Comparison of ENCODE assay signal across 17 cellular contexts in genomic region chr15:72495007-72495406, GRCh38.
"Had no signal": no experiment of that assay in that cellular context is flagged by ENCODE, and none has a peak within 500 bp of the region (broad histone marks: within the 10 kb centered on the region; RNA-seq: fewer than 3 reads in every experiment).

No MANE protein-coding gene starts in this region.

- H3K27me3 Mint-ChIP-seq: activated naive CD4-positive, alpha-beta T cell treated with anti-CD3 and anti-CD28 coated beads, Interleukin-2, amount 10 ng/mL, durations not matched to agents 7 days and 5 days; dendritic cell treated with granulocyte-macrophage colony-stimulating factor and Interleukin-4, amounts not matched to agents 40 ng/mL and 50 ng/mL, for 4 days; effector memory CD8-positive, alpha-beta T cell; type B pancreatic cell had no signal

- H3K9me3 Mint-ChIP-seq: activated naive CD4-positive, alpha-beta T cell treated with anti-CD3 and anti-CD28 coated beads, Interleukin-2, amount 10 ng/mL, durations not matched to agents 7 days and 5 days; dendritic cell treated with granulocyte-macrophage colony-stimulating factor and Interleukin-4, amounts not matched to agents 40 ng/mL and 50 ng/mL, for 4 days; effector memory CD8-positive, alpha-beta T cell; type B pancreatic cell had no signal

- ATAC-seq: activated CD8-positive, alpha-beta T cell treated with anti-CD3 and anti-CD28 coated beads, Interleukin-2, amount 10 ng/mL, durations not matched to agents 7 days and 5 days; effector memory CD8-positive, alpha-beta T cell; gastroesophageal sphincter; left ventricle myocardium superior; right lobe of liver had no signal

- FAIRE-seq: kidney had no signal

- H3K4me3 ChIP-seq: gastroesophageal sphincter, right lobe of liver had no signal

- H3K9me3 ChIP-seq: gastroesophageal sphincter, right lobe of liver had no signal

- DNase-seq: activated CD4-positive, alpha-beta T cell treated with anti-CD3 and anti-CD28 coated beads for 1 hour; activated CD8-positive, alpha-beta T cell treated with anti-CD3 and anti-CD28 coated beads, Interleukin-2, amount 10 ng/mL, durations not matched to agents 7 days and 5 days; activated naive CD4-positive, alpha-beta T cell treated with anti-CD3 and anti-CD28 coated beads, Interleukin-2, amount 10 ng/mL, durations not matched to agents 7 days and 5 days; amniotic stem cell; brain microvascular endothelial cell; effector memory CD8-positive, alpha-beta T cell; kidney; left ventricle myocardium superior; right lobe of liver; stimulated activated CD4-positive, alpha-beta T cell treated with anti-CD3 and anti-CD28 coated beads, Interleukin-2, amount 100 ng/mL, for 24 hours; stimulated activated naive CD4-positive, alpha-beta T cell; substantia nigra; T1000 had no signal

- H3K27ac Mint-ChIP-seq: activated CD8-positive, alpha-beta T cell treated with anti-CD3 and anti-CD28 coated beads, Interleukin-2, amount 10 ng/mL, durations not matched to agents 7 days and 5 days; activated naive CD4-positive, alpha-beta T cell treated with anti-CD3 and anti-CD28 coated beads, Interleukin-2, amount 10 ng/mL, durations not matched to agents 7 days and 5 days had no signal

- H3K4me1 Mint-ChIP-seq: activated naive CD4-positive, alpha-beta T cell treated with anti-CD3 and anti-CD28 coated beads, Interleukin-2, amount 10 ng/mL, durations not matched to agents 7 days and 5 days had no signal

- H3K4me3 Mint-ChIP-seq: activated CD8-positive, alpha-beta T cell treated with anti-CD3 and anti-CD28 coated beads, Interleukin-2, amount 10 ng/mL, durations not matched to agents 7 days and 5 days; activated naive CD4-positive, alpha-beta T cell treated with anti-CD3 and anti-CD28 coated beads, Interleukin-2, amount 10 ng/mL, durations not matched to agents 7 days and 5 days; dendritic cell treated with granulocyte-macrophage colony-stimulating factor and Interleukin-4, amounts not matched to agents 40 ng/mL and 50 ng/mL, for 4 days; type B pancreatic cell had no signal

- H3K27ac ChIP-seq: brain microvascular endothelial cell, epithelial cell of prostate, gastroesophageal sphincter, right lobe of liver had no signal

- H3K36me3 ChIP-seq: brain microvascular endothelial cell, right lobe of liver had no signal

- H3K27me3 ChIP-seq: brain microvascular endothelial cell, gastroesophageal sphincter, right lobe of liver had no signal
